ENCODE assay signal across 15 cellular contexts in the genomic region with DNA sequence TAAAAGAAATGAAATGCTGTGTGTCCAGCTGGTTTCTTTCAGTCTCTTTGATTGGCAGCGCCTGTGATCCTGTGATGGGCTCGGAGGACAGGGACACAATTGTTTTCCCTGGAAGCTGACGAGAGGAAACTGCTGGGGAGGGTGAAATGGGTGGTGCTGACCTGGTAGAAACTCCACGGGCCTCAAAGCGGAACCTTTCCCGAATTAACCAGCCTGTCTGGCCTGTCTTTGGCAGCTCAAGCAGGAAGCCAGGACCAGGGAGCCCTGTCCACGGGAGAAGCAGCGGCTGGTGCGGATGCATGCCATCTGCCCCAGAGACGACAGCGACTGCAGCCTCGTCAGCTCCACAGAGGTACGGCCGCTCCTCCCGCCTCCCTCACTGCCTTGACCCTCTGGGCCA. TPM values are rescaled to one million over a fixed set of nuclear protein-coding genes. Genes with fewer than 3 reads are reported as not detected.
DNase-seq lines count a peak whose midpoint lies in the region; ATAC-seq, FAIRE-seq and TF ChIP-seq lines count a peak whose summit lies in the region.
"Had no signal": no experiment of that assay in that cellular context is flagged by ENCODE, and none has a peak within 500 bp of the region (broad histone marks: within the 10 kb centered on the region; RNA-seq: fewer than 3 reads in every experiment).

No MANE protein-coding gene starts in this region.

- no peaks in the 10 kb centered on the region for H3K9me2 ChIP-seq in GM23248 (ENCODE audit: insufficient read depth)

- no peak overlapping the region for H3K4me3 ChIP-seq in astrocyte (ENCODE audit: insufficient read depth, low read depth, low read length)
- H3K4me3 ChIP-seq in esophagus squamous epithelium, result peak overlapping the region; percentile 3 to 46 (median 37)
- no peak overlapping the region for H3K4me3 ChIP-seq in mucosa of descending colon
- no peak overlapping the region for H3K4me3 ChIP-seq in Peyer's patch
- H3K4me3 ChIP-seq in GM23248, result no peak overlapping the region

- H3K27ac Mint-ChIP-seq in astrocyte (ENCODE audit: unreplicated experiment), result no peak overlapping the region
- H3K27ac Mint-ChIP-seq in type B pancreatic cell, result peak overlapping the region; percentile 25

- peak overlapping the region; percentile 4 for H3K4me2 ChIP-seq in astrocyte (ENCODE audit: low read length)
- no peak overlapping the region for H3K4me2 ChIP-seq in GM23248 (ENCODE audit: unreplicated experiment)

- H3K9me3 Mint-ChIP-seq in astrocyte (ENCODE audit: unreplicated experiment), result peaks cover 5% of the 10 kb centered on the region
- no peaks in the 10 kb centered on the region for H3K9me3 Mint-ChIP-seq in type B pancreatic cell

- H4K20me1 ChIP-seq in astrocyte (ENCODE audit: insufficient read depth, low read length) (no peaks in the 10 kb centered on the region), GM23248 (ENCODE audit: insufficient read depth) (no peaks in the 10 kb centered on the region)

- TF ChIP-seq CTCF in astrocyte (IDR thresholded peaks at IDR 0.05; ENCODE audit: insufficient read depth, low read depth, low read length) (no peak), esophagus squamous epithelium (IDR thresholded peaks at IDR 0.05) (no peak), mucosa of descending colon (IDR thresholded peaks at IDR 0.05) (no peak), type B pancreatic cell (conservative IDR thresholded peaks at IDR 0.05) (no peak), Peyer's patch (IDR thresholded peaks at IDR 0.05) (no peak)

- H3K9me3 ChIP-seq in astrocyte (ENCODE audit: insufficient read depth, low read depth, low read length) (no peaks in the 10 kb centered on the region), esophagus squamous epithelium (no peaks in the 10 kb centered on the region), mucosa of descending colon (no peaks in the 10 kb centered on the region), Peyer's patch (no peaks in the 10 kb centered on the region), GM23248 (ENCODE audit: low read depth) (no peaks in the 10 kb centered on the region)
- H3K9me3 ChIP-seq: Caco-2 had no signal

- H3K4me3 Mint-ChIP-seq in astrocyte (ENCODE audit: unreplicated experiment), result no peak overlapping the region
- H3K4me3 Mint-ChIP-seq in type B pancreatic cell, result peak overlapping the region; percentile 7

- H3K27me3 Mint-ChIP-seq in astrocyte (ENCODE audit: low read depth, unreplicated experiment), result peaks cover 36% of the 10 kb centered on the region
- no peaks in the 10 kb centered on the region for H3K27me3 Mint-ChIP-seq in type B pancreatic cell

- no peak overlapping the region for H2AFZ ChIP-seq in astrocyte (ENCODE audit: low read depth, low read length)
- H2AFZ ChIP-seq in GM23248, result no peak overlapping the region

- no peak overlapping the region for H3K27ac ChIP-seq in astrocyte (ENCODE audit: low read depth, low read length)
- peak overlapping the region; percentile 77 to 94 (median 88) for H3K27ac ChIP-seq in esophagus squamous epithelium
- H3K27ac ChIP-seq in Peyer's patch, result no peak overlapping the region
- H3K27ac ChIP-seq in GM23248, result no peak overlapping the region
- H3K27ac ChIP-seq: WERI-Rb-1 had no signal

- in situ Hi-C loops in GM23248 (cut with MboI), result no loop called here

- H3K27me3 ChIP-seq in astrocyte (ENCODE audit: insufficient read depth, low read length) (peaks cover 13% of the 10 kb centered on the region), esophagus squamous epithelium (peaks cover 0 to 17% (median 0%) of the 10 kb centered on the region in 4 donors), Peyer's patch (no peaks in the 10 kb centered on the region), GM23248 (replicated peaks; ENCODE audit: insufficient read depth) (no peaks in the 10 kb centered on the region; the same call in 1 of the 2 replicates)

- H3F3A ChIP-seq in GM23248 (ENCODE audit: insufficient read depth), result peaks cover 2% of the 10 kb centered on the region; the same call in 1 of the 2 replicates

- no peaks in the 10 kb centered on the region for H3K4me1 ChIP-seq in astrocyte (ENCODE audit: insufficient read depth, low read length)
- peaks cover 20 to 55% (median 25%) of the 10 kb centered on the region in 3 donors for H3K4me1 ChIP-seq in esophagus squamous epithelium
- peaks cover 5% of the 10 kb centered on the region for H3K4me1 ChIP-seq in mucosa of descending colon (ENCODE audit: low read depth)
- H3K4me1 ChIP-seq in Peyer's patch, result no peaks in the 10 kb centered on the region
- H3K4me1 ChIP-seq in GM23248 (ENCODE audit: insufficient read depth), result peaks cover 8% of the 10 kb centered on the region
- H3K4me1 ChIP-seq: Caco-2 had no signal

- H3K79me2 ChIP-seq in astrocyte (ENCODE audit: insufficient read depth, low read length) (no peaks in the 10 kb centered on the region), GM23248 (ENCODE audit: insufficient read depth) (no peaks in the 10 kb centered on the region)

- DNase-seq in astrocyte (ENCODE audit: low read depth), result no peak
- no peak for DNase-seq in esophagus squamous epithelium (lab: John Stamatoyannopoulos, UW)
- no peak for DNase-seq in mucosa of descending colon
- no peak for DNase-seq in type B pancreatic cell (ENCODE audit: extremely low spot score, unreplicated experiment)
- DNase-seq in NCI-H146 (lab: John Stamatoyannopoulos, UW), result no peak
- no peak for DNase-seq in Peyer's patch
- no peak for DNase-seq in GM23248
- DNase-seq: activated T-cell treated with anti-CD3 and anti-CD28 coated beads for 4 hours; Caco-2; kidney glomerular epithelial cell; NCI-H1048; NCI-H524 treated with DMSO at 0.1 percent for 48 hours; stimulated activated CD4-positive, alpha-beta T cell treated with anti-CD3 and anti-CD28 coated beads, Interleukin-4, amount 100 ng/mL, for 24 hours; stimulated activated naive CD8-positive, alpha-beta T cell treated with anti-CD3 and anti-CD28 coated beads, Interleukin-15, Interleukin-2, amounts not matched to agents 100 U/mL and 50 U/mL, for 24 hours; WERI-Rb-1 had no signal

- intact Hi-C loops in esophagus squamous epithelium (cut with DNase I) (no loop called here), mucosa of descending colon (cut with DNase I, micrococcal nuclease) (no loop called here)

- no peak overlapping the region for H3K9ac ChIP-seq in astrocyte (ENCODE audit: low read length)
- no peak overlapping the region for H3K9ac ChIP-seq in GM23248

- 29 to 50% methylated on average over 7 to 10 of the region's 15 CpGs for WGBS in esophagus squamous epithelium, 2 donors
- 62 to 68% methylated on average over 14 to 15 of the region's 15 CpGs for WGBS in GM23248 (ENCODE audit: low coverage in 1 of 2, low lambda C conversion rate in 2 of 2, missing lambda C conversion rate in 2 of 2), 2 experiments

- peak; percentile 28 for ATAC-seq in mucosa of descending colon
- ATAC-seq: stimulated activated naive CD8-positive, alpha-beta T cell treated with anti-CD3 and anti-CD28 coated beads, Interleukin-15, Interleukin-2, amounts not matched to agents 100 U/mL and 50 U/mL, for 24 hours had no signal

- FAIRE-seq in astrocyte (lab: Jason Lieb, UNC), result no peak

- H3K36me3 ChIP-seq in astrocyte (ENCODE audit: insufficient read depth, low read length) (no peaks in the 10 kb centered on the region), esophagus squamous epithelium (peaks cover 0 to 12% (median 0%) of the 10 kb centered on the region in 3 donors), mucosa of descending colon (ENCODE audit: low read depth) (no peaks in the 10 kb centered on the region), Peyer's patch (no peaks in the 10 kb centered on the region), GM23248 (ENCODE audit: low read depth) (no peaks in the 10 kb centered on the region)
- H3K36me3 ChIP-seq: WERI-Rb-1 had no signal

- H3K36me3 Mint-ChIP-seq in astrocyte (ENCODE audit: low read depth, unreplicated experiment) (no peaks in the 10 kb centered on the region), type B pancreatic cell (no peaks in the 10 kb centered on the region)

- TF ChIP-seq POLR2A in esophagus squamous epithelium (IDR thresholded peaks at IDR 0.05) (peak in 1 of 4 donors; percentile 17), Peyer's patch (IDR thresholded peaks at IDR 0.05) (no peak)

- H3K4me1 Mint-ChIP-seq in astrocyte (ENCODE audit: low read depth, unreplicated experiment), result peaks cover 3% of the 10 kb centered on the region
- peaks cover 12% of the 10 kb centered on the region for H3K4me1 Mint-ChIP-seq in type B pancreatic cell (ENCODE audit: unreplicated experiment)

RNA-seq across cellular contexts. Expression of gene CARD14, which starts 22.4 kb away (rescaled TPM):
- total RNA-seq in astrocyte (0.29 TPM in 1 of 2 replicates, not detected in the other), esophagus squamous epithelium (10 to 100 TPM; 13.0 to 54.3 (median 27.6) TPM), mucosa of descending colon (1 to 10 TPM in 2 of 3 donors, under 1 TPM in 1; 0.38 to 2.4 (median 1.4) TPM), type B pancreatic cell (ENCODE audit: low replicate concordance) (1.9 and 6.7 TPM in 2 replicates), Peyer's patch (1 to 10 TPM in 3 of 4 donors, under 1 TPM in 1; 0.94 to 5.4 (median 2.6) TPM)
- not detected in 2 replicates for total RNA-seq in GM23248 (2014; rRNA removed; shearing (Covaris generic))
- 0.05 and 0.06 TPM in 2 replicates for polyA plus RNA-seq in GM23248 (2016; fragmentation: Nextera tagmentation; extraction: Ambion mirVana)

RNA-seq across cellular contexts. Expression of gene SGSH, which starts 27.9 kb away (rescaled TPM):
- total RNA-seq in astrocyte (24.0 and 26.0 TPM in 2 replicates), esophagus squamous epithelium (10 to 100 TPM in 3 of 4 donors, 1 to 10 TPM in 1; 8.7 to 18.7 (median 12.9) TPM), mucosa of descending colon (10 to 100 TPM; 39.7 to 44.8 (median 42.5) TPM), type B pancreatic cell (ENCODE audit: low replicate concordance) (40.5 and 45.4 TPM in 2 replicates), Peyer's patch (100 to 1,000 TPM in 1 of 4 donors, 10 to 100 TPM in 3; 37.8 to 114 (median 60.6) TPM)
- 21.2 and 35.2 TPM in 2 replicates for total RNA-seq in GM23248 (2014; rRNA removed; shearing (Covaris generic))
- polyA plus RNA-seq in GM23248 (2016; fragmentation: Nextera tagmentation; extraction: Ambion mirVana), result 63.5 and 69.8 TPM in 2 replicates

RNA-seq across cellular contexts. Expression of gene SLC26A11, which starts 28.0 kb away (rescaled TPM):
- 15.3 and 16.1 TPM in 2 replicates for total RNA-seq in astrocyte
- total RNA-seq in esophagus squamous epithelium, result 10 to 100 TPM in 1 of 4 donors, 1 to 10 TPM in 3; 5.7 to 11.4 (median 7.6) TPM
- 10 to 100 TPM; 13.8 to 18.1 (median 14.0) TPM for total RNA-seq in mucosa of descending colon
- 23.6 and 26.4 TPM in 2 replicates for total RNA-seq in type B pancreatic cell (ENCODE audit: low replicate concordance)
- total RNA-seq in Peyer's patch, result 10 to 100 TPM; 28.1 to 42.9 (median 33.1) TPM
- 13.9 and 16.3 TPM in 2 replicates for total RNA-seq in GM23248 (2014; rRNA removed; shearing (Covaris generic))
- 11.4 and 11.9 TPM in 2 replicates for polyA plus RNA-seq in GM23248 (2016; fragmentation: Nextera tagmentation; extraction: Ambion mirVana)

RNA-seq across cellular contexts. Expression of gene EIF4A3, which starts 45.3 kb away (rescaled TPM):
- total RNA-seq in astrocyte (87.5 and 89.9 TPM in 2 replicates), esophagus squamous epithelium (100 to 1,000 TPM in 2 of 4 donors, 10 to 100 TPM in 2; 69.0 to 112 (median 94.7) TPM), mucosa of descending colon (10 to 100 TPM; 59.2 to 80.2 (median 61.8) TPM), type B pancreatic cell (ENCODE audit: low replicate concordance) (104 and 112 TPM in 2 replicates), Peyer's patch (10 to 100 TPM; 29.0 to 66.8 (median 46.1) TPM)
- 75.1 and 84.5 TPM in 2 replicates for total RNA-seq in GM23248 (2014; rRNA removed; shearing (Covaris generic))
- polyA plus RNA-seq in GM23248 (2016; fragmentation: Nextera tagmentation; extraction: Ambion mirVana), result 129 and 131 TPM in 2 replicates

Comparison
In these comparisons a context has a peak if more than half of its experiments do, and no peak if none do; other contexts are left out.
1. H3K27ac ChIP-seq: peak in esophagus squamous epithelium (4 of 4); none in astrocyte (single experiment), Peyer's patch (0 of 4) and GM23248 (single experiment).
2. H3K4me3 ChIP-seq: peak in esophagus squamous epithelium (4 of 4); none in astrocyte (single experiment), mucosa of descending colon (single experiment), Peyer's patch (0 of 4) and GM23248 (single experiment).